9 cellular contexts compared by ENCODE assay signal in genomic region chr7:155994253-155994811, GRCh38.
"Had no signal": no experiment of that assay in that cellular context is flagged by ENCODE, and none has a peak within 500 bp of the region (broad histone marks: within the 10 kb centered on the region; RNA-seq: fewer than 3 reads in every experiment).

No MANE protein-coding gene starts in this region.

- ATAC-seq: right cardiac atrium had no signal

- DNase-seq: activated B cell treated with CpG ODN at 0.5 μM for 24 hours; activated CD4-positive, alpha-beta T cell treated with anti-CD3 and anti-CD28 coated beads, Interleukin-2, amount 50 U/mL, for 1 hour; activated naive CD4-positive, alpha-beta T cell treated with anti-CD3 and anti-CD28 coated beads, Interleukin-2, amount 50 U/mL, for 16 hours; hypothalamus; nucleus accumbens; small intestine; tibial artery had no signal

- H3K27me3 ChIP-seq: tibial artery, vagina had no signal

- H3K9me3 ChIP-seq: vagina had no signal

- H3K4me1 ChIP-seq: tibial artery had no signal

- H3K36me3 ChIP-seq: tibial artery, vagina had no signal

- H3K4me3 ChIP-seq: tibial artery, vagina had no signal

- H3K27ac ChIP-seq: tibial artery, vagina had no signal
